In the genomic region with DNA sequence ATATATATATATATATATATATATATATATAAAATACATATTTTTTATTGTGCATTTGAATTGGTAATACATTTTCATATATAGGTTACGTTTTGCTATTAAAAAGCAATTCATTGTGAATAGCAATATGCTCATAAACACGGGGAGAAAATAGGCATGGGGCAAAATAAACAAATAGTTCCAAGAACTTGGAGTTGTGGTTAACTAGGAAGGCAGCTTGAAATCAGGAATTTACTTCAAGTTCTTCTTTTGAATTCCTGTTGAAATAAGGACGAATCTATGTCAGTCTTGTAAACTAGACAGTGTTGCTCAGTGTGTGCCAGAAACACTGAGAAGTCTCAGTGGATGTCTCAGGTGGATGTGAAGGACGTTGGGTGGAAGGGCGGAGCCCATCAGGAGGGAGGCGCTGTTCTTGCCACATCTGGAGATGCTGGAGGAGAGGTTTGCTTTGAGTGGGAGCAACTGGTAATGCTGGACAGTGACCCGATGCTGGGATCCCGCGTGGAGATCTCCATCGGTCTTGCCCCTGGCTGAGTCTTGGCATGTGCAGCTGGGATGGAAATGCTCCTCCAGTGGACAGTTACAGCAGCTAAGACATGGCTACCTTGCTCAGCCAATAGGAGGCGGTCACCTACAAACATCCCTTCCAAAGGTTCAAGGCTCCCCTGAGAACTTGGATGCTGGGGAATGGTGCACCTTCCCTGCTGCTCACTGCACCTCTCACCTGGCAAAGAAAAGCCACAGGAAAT, we compare ENCODE assay signal across 16 cellular contexts. TPM values are rescaled to one million over a fixed set of nuclear protein-coding genes. Genes with fewer than 3 reads are reported as not detected.
A peak's percentile ranks its signal among the peaks of the same experiment; 100 is the strongest.
DNase-seq lines count a peak whose midpoint lies in the region; ATAC-seq and TF ChIP-seq lines count a peak whose summit lies in the region.
"Had no signal": no experiment of that assay in that cellular context is flagged by ENCODE, and none has a peak within 500 bp of the region (broad histone marks: within the 10 kb centered on the region; RNA-seq: fewer than 3 reads in every experiment).

No MANE protein-coding gene starts in this region.

- no peak overlapping the region for H3K4me3 Mint-ChIP-seq in osteocyte (ENCODE audit: unreplicated experiment)
- H3K4me3 Mint-ChIP-seq: B cell, T-cell had no signal

- peaks cover 16% of the 10 kb centered on the region for H3K27me3 Mint-ChIP-seq in osteocyte (ENCODE audit: unreplicated experiment)

- no peaks in the 10 kb centered on the region for H3K79me2 ChIP-seq in DOHH2 (ENCODE audit: control insufficient read depth, low read length)

- H3K36me3 Mint-ChIP-seq in osteocyte (ENCODE audit: unreplicated experiment) = no peaks in the 10 kb centered on the region
- H3K36me3 Mint-ChIP-seq: T-cell had no signal

- H3K9me3 Mint-ChIP-seq in osteocyte (ENCODE audit: unreplicated experiment) = no peaks in the 10 kb centered on the region
- H3K9me3 Mint-ChIP-seq: T-cell had no signal

- H3K36me3 ChIP-seq in DOHH2 (ENCODE audit: control insufficient read depth, low read length) = no peaks in the 10 kb centered on the region
- no peaks in the 10 kb centered on the region for H3K36me3 ChIP-seq in HEK293 (ENCODE audit: control insufficient read depth in 2 of 2, insufficient read depth in 1 of 2, low read length in 2 of 2)
- H3K36me3 ChIP-seq: Peyer's patch had no signal

- H3K9me3 ChIP-seq in DOHH2 (ENCODE audit: control insufficient read depth, insufficient read depth, low read length) = no peaks in the 10 kb centered on the region
- H3K9me3 ChIP-seq in HEK293 (ENCODE audit: control insufficient read depth, insufficient read depth, low read depth, low read length) = no peaks in the 10 kb centered on the region
- H3K9me3 ChIP-seq: Peyer's patch had no signal

- POLR2A ChIA-PET in HEK293 (lab: Yijun Ruan, JAX) = interaction anchor here (0.6 kb wide), 1 partner anchor 1842 kb away, joined by 3 read pairs; no protein-coding TSS in a partner anchor

- H3K27ac Mint-ChIP-seq in osteocyte (ENCODE audit: unreplicated experiment) = no peak overlapping the region
- H3K27ac Mint-ChIP-seq: B cell, T-cell had no signal

- no peaks in the 10 kb centered on the region for H3K9me2 ChIP-seq in DOHH2 (replicated peaks; ENCODE audit: control insufficient read depth, low read length)

- H3K27ac ChIP-seq in DOHH2 (ENCODE audit: low read depth, low read length) (no peak overlapping the region), HEK293 (ENCODE audit: extremely low read depth, low read depth, low read length) (no peak overlapping the region)
- H3K27ac ChIP-seq: Peyer's patch, SK-N-MC had no signal

- DNase-seq in cerebellar cortex (ENCODE audit: low spot score) (peak; percentile 60), osteocyte (ENCODE audit: extremely low spot score, unreplicated experiment) (peak; percentile 77), foreskin melanocyte (no peak)
- DNase-seq in NK-92 treated with Interleukin-12 subunit alpha and Interleukin-12 subunit beta, amount 100 ng/mL, for 24 hours (lab: John Stamatoyannopoulos, UW) = no peak
- DNase-seq: NCI-H1436, NCI-H2081, NCI-H510A, Peyer's patch, Right ventricle myocardium superior, T-cell had no signal

- H3K4me1 ChIP-seq in DOHH2 (ENCODE audit: control insufficient read depth, low read length) (no peaks in the 10 kb centered on the region), HEK293 (ENCODE audit: control insufficient read depth, insufficient read depth, low read length) (no peaks in the 10 kb centered on the region)
- H3K4me1 ChIP-seq: Peyer's patch had no signal

- H3K4me3 ChIP-seq in DOHH2 (ENCODE audit: low read length) = no peak overlapping the region
- no peak overlapping the region for H3K4me3 ChIP-seq in HEK293 (ENCODE audit: low read depth, low read length)
- H3K4me3 ChIP-seq: Peyer's patch, SK-N-MC had no signal

- H4K20me1 ChIP-seq in DOHH2 (ENCODE audit: control insufficient read depth, insufficient read depth, low read depth, low read length) = no peaks in the 10 kb centered on the region

- H3F3A ChIP-seq in DOHH2 (ENCODE audit: control insufficient read depth, insufficient read depth) = no peaks in the 10 kb centered on the region

- TF ChIP-seq CTCF in DOHH2 (IDR thresholded peaks at IDR 0.05; ENCODE audit: low read depth, low read length, poor library complexity, severe bottlenecking) (peak; percentile 10), HEK293 (tag by site-specific recombination; IDR thresholded peaks at IDR 0.05) (no peak), osteocyte (IDR thresholded peaks at IDR 0.05) (no peak)

- H3K4me2 ChIP-seq in DOHH2 (ENCODE audit: low read length) = no peak overlapping the region

- CTCF ChIA-PET in HEK293 (lab: Yijun Ruan, JAX) = interaction anchor here (2.1 kb wide), 1 partner anchor 67 kb away, joined by 7 read pairs; no protein-coding TSS in a partner anchor

- H3K4me1 Mint-ChIP-seq in osteocyte (ENCODE audit: unreplicated experiment) = no peaks in the 10 kb centered on the region

- H3K27me3 ChIP-seq in DOHH2 (ENCODE audit: control insufficient read depth, low read length) = no peaks in the 10 kb centered on the region
- H3K27me3 ChIP-seq: Peyer's patch had no signal

- ATAC-seq in GM19023 (IDR thresholded peaks at IDR 0.05; ENCODE audit: unreplicated experiment) = no peak
- ATAC-seq: T-cell had no signal

TF ChIP-seq in HEK293, 187 proteins besides CTCF, POLR2A, EP300 and RAD21:
- TF ChIP-seq ZIC2 (tag by site-specific recombination; IDR thresholded peaks at IDR 0.05) = no peak
- peak; percentile 29; the same call in 1 of the 2 replicates for TF ChIP-seq ZNF341 (tag by site-specific recombination; IDR thresholded peaks at IDR 0.05; ENCODE audit: low read depth)
TF ChIP-seq in HEK293: peak in this region for 1.

RNA-seq across cellular contexts. Expression of a gene that starts 2.5 kb away (rescaled TPM):
- total RNA-seq in osteocyte = not detected in 2 replicates
- total RNA-seq: Daoy had no signal

Comparison
In these comparisons a context has a peak if more than half of its experiments do, and no peak if none do; other contexts are left out.
1. DNase-seq: peak in cerebellar cortex (single experiment) and osteocyte (single experiment); none in NK-92 treated with Interleukin-12 subunit alpha and Interleukin-12 subunit beta, amount 100 ng/mL, for 24 hours (single experiment) and foreskin melanocyte (single experiment).